17 cellular contexts compared by ENCODE assay signal in genomic region chr1:196387766-196388165, GRCh38.
"Had no signal": no experiment of that assay in that cellular context is flagged by ENCODE, and none has a peak within 500 bp of the region (broad histone marks: within the 10 kb centered on the region; RNA-seq: fewer than 3 reads in every experiment).

No MANE protein-coding gene starts in this region.

- ATAC-seq: activated CD8-positive, alpha-beta T cell treated with anti-CD3 and anti-CD28 coated beads, Interleukin-2, amount 10 ng/mL, durations not matched to agents 7 days and 5 days; activated T-cell treated with anti-CD3 and anti-CD28 coated beads, Interleukin-2, amount 50 U/mL, for 72 hours; left ventricle myocardium superior; natural killer cell; stimulated activated memory B cell treated with anti-CD40 and anti-IgM and Interleukin-4, amounts not matched to agents 10 μg/mL and 1 μg/mL and 100 μg/mL, for 72 hours had no signal

- H3K27me3 ChIP-seq: dorsolateral prefrontal cortex, neutrophil, thyroid gland had no signal

- DNase-seq: activated CD4-positive, alpha-beta T cell treated with anti-CD3 and anti-CD28 coated beads, Interleukin-2, amount 10 ng/mL, durations not matched to agents 24 days and 14 days; activated CD4-positive, CD25-positive, alpha-beta regulatory T cell; activated CD8-positive, alpha-beta memory T cell treated with anti-CD3 and anti-CD28 coated beads, Interleukin-2, amount 50 U/mL, for 4 hours; activated CD8-positive, alpha-beta T cell treated with anti-CD3 and anti-CD28 coated beads, Interleukin-2, amount 10 ng/mL, durations not matched to agents 7 days and 5 days; activated naive CD8-positive, alpha-beta T cell treated with anti-CD3 and anti-CD28 coated beads for 36 hours; activated T-cell treated with anti-CD3 and anti-CD28 coated beads, Interleukin-2, amount 50 U/mL, for 72 hours; anterior cingulate cortex; dorsolateral prefrontal cortex; endodermal cell; kidney; left ventricle myocardium superior; natural killer cell; retina; stimulated activated CD4-positive, alpha-beta T cell treated with anti-CD3 and anti-CD28 coated beads, Interleukin-2, amount 100 ng/mL, for 48 hours; thyroid gland had no signal

- H3K9me3 ChIP-seq: neutrophil, thyroid gland had no signal

- H3K4me3 ChIP-seq: dorsolateral prefrontal cortex, thyroid gland had no signal

- H3K4me1 ChIP-seq: thyroid gland had no signal

- H3K27ac ChIP-seq: dorsolateral prefrontal cortex, neutrophil, thyroid gland had no signal

- H3K36me3 ChIP-seq: neutrophil, thyroid gland had no signal
